7 cellular contexts compared by ENCODE assay signal in the genomic region with DNA sequence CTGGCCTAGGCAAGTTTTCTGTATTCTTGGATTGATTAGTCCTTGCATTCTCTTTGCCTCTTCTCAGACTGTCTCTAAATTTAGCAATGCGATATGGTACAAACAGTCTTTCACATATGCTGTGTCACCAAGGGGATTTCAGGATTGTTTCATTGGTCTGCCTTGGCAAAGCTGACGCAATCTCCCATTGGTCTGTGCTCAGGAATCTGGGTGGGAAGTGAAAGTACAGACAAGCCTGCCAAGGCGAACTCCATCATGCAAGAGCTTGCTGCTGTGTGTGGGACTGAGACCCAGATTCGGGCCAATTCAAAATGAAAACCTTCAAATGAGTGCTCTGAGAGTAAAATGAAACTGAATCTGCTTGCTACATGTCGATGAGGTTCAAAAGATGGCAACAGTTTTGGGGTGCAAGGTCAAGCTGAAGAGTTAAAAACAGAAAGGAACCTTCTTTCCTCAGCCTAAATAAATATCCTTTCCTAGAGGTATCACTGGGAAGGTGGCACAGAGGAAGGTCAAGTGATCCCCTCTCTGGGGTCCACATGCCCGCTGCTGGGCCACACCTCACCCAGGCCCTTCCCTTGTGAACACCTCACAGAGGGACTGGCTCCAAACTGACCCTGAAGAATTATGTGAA.
DNase-seq lines count a peak whose midpoint lies in the region; ATAC-seq and TF ChIP-seq lines count a peak whose summit lies in the region.

No MANE protein-coding gene starts in this region.

- no TSS peak for BruUV-seq in mammary epithelial cell (replicated peaks; lab: Mats Ljungman, UMichigan)

- H3K9me3 ChIP-seq in OCI-LY1 (ENCODE audit: low read length) (no peaks in the 10 kb centered on the region), mammary epithelial cell (replicated peaks; ENCODE audit: insufficient read depth, low read length) (no peaks in the 10 kb centered on the region), mesenchymal stem cell (ENCODE audit: control insufficient read depth, low read length) (no peaks in the 10 kb centered on the region)

- H3K79me2 ChIP-seq in OCI-LY1 (ENCODE audit: insufficient read depth, low read length): no peaks in the 10 kb centered on the region
- no peaks in the 10 kb centered on the region for H3K79me2 ChIP-seq in mammary epithelial cell (ENCODE audit: insufficient read depth, low read length)

- peak overlapping the region; percentile 92 for H4K91ac ChIP-seq in mesenchymal stem cell (ENCODE audit: low read length)

- H3K9ac ChIP-seq in OCI-LY1 (ENCODE audit: low read length): no peak overlapping the region
- H3K9ac ChIP-seq in mammary epithelial cell (ENCODE audit: insufficient read depth, low read length): peak overlapping the region; percentile 94
- H3K9ac ChIP-seq in mesenchymal stem cell (ENCODE audit: low read length): peak overlapping the region; percentile 80

- H3K18ac ChIP-seq in mesenchymal stem cell (ENCODE audit: low read depth in 1 of 2, low read length in 2 of 2): peak overlapping the region; percentile 26 to 87

- H2AFZ ChIP-seq in OCI-LY1 (ENCODE audit: low read length): no peak overlapping the region
- peak overlapping the region; percentile 58 for H2AFZ ChIP-seq in mammary epithelial cell (ENCODE audit: low read depth, low read length)
- no peak overlapping the region for H2AFZ ChIP-seq in mesenchymal stem cell (ENCODE audit: low read depth, low read length)

- H3F3A ChIP-seq in OCI-LY1 (ENCODE audit: insufficient read depth, low read length): no peaks in the 10 kb centered on the region

- H2BK15ac ChIP-seq in mesenchymal stem cell (ENCODE audit: low read depth, poor library complexity, severe bottlenecking): peak overlapping the region; percentile 94

- H2BK5ac ChIP-seq in mesenchymal stem cell (ENCODE audit: low read depth, low read length, poor library complexity, severe bottlenecking): no peak overlapping the region

- no peaks in the 10 kb centered on the region for H3K79me1 ChIP-seq in mesenchymal stem cell (replicated peaks; ENCODE audit: low read length, poor library complexity, severe bottlenecking)

- 6% methylated on average over 5 of the region's 6 CpGs for WGBS in mammary epithelial cell (ENCODE audit: low coverage, missing lambda C conversion rate)
- WGBS in mesenchymal stem cell: 85% methylated on average over 5 of the region's 6 CpGs

- H3K4ac ChIP-seq in mesenchymal stem cell (ENCODE audit: low read depth in 1 of 2, low read length in 2 of 2): peak overlapping the region; percentile 64 to 71

- ATAC-seq in GM18867 (IDR thresholded peaks at IDR 0.05; ENCODE audit: unreplicated experiment) (peak; percentile 79), HG02759 (IDR thresholded peaks at IDR 0.05; ENCODE audit: unreplicated experiment) (peak; percentile 93)

- TF ChIP-seq CTCF in OCI-LY1 (IDR thresholded peaks at IDR 0.05; ENCODE audit: low read length) (no peak), mammary epithelial cell (conservative IDR thresholded peaks at IDR 0.05 in 1 of 2, IDR thresholded peaks at IDR 0.05 in 1 of 2; ENCODE audit: extremely low read depth in 1 of 2, insufficient read depth in 1 of 2, low read depth in 1 of 2, low read length in 2 of 2) (no peak)

- no peaks in the 10 kb centered on the region for H3K27me3 ChIP-seq in OCI-LY1 (ENCODE audit: insufficient read depth, low read length)
- H3K27me3 ChIP-seq in mammary epithelial cell (ENCODE audit: insufficient read depth, low read length): no peaks in the 10 kb centered on the region
- H3K27me3 ChIP-seq in mesenchymal stem cell (ENCODE audit: control insufficient read depth in 1 of 2, insufficient read depth in 1 of 2, low read length in 2 of 2): no peaks in the 10 kb centered on the region

- H3K4me2 ChIP-seq in OCI-LY1 (ENCODE audit: low read length) (peak overlapping the region; percentile 43), mammary epithelial cell (ENCODE audit: insufficient read depth, low read depth, low read length) (peak overlapping the region; percentile 75), mesenchymal stem cell (ENCODE audit: low read length, poor library complexity, severe bottlenecking) (no peak overlapping the region)

- H3K36me3 ChIP-seq in OCI-LY1 (ENCODE audit: insufficient read depth, low read length) (no peaks in the 10 kb centered on the region), mammary epithelial cell (ENCODE audit: insufficient read depth, low read length) (no peaks in the 10 kb centered on the region), mesenchymal stem cell (ENCODE audit: control insufficient read depth in 1 of 2, insufficient read depth in 2 of 2, low read depth in 1 of 2, low read length in 2 of 2) (no peaks in the 10 kb centered on the region)

- H3K9me2 ChIP-seq in OCI-LY1 (ENCODE audit: low read depth, low read length): no peaks in the 10 kb centered on the region

- no peak overlapping the region for H3K14ac ChIP-seq in mesenchymal stem cell (ENCODE audit: low read length in 2 of 2)

- CTCF ChIA-PET in mammary epithelial cell (lab: Charles Lee; ENCODE audit: low non-redundant PET): interaction anchor here (0.7 kb wide), 1 partner anchor 52 kb away, joined by 3 read pairs; no protein-coding TSS in a partner anchor

- H3K27ac ChIP-seq in OCI-LY1 (ENCODE audit: low read depth, low read length, poor library complexity, severe bottlenecking) (peak overlapping the region; percentile 16), mammary epithelial cell (ENCODE audit: insufficient read depth, low read depth, low read length) (peak overlapping the region; percentile 100), mesenchymal stem cell (ENCODE audit: low read length, poor library complexity, severe bottlenecking) (no peak overlapping the region), substantia nigra (ENCODE audit: low read depth, low read length, poor library complexity, severe bottlenecking) (peak overlapping the region; percentile 17)

- H2BK12ac ChIP-seq in mesenchymal stem cell (ENCODE audit: low read length in 2 of 2): peak overlapping the region; percentile 77 to 97

- no peak overlapping the region for H3K23ac ChIP-seq in mesenchymal stem cell (ENCODE audit: low read length in 2 of 2)

- dilution Hi-C loops in mammary epithelial cell (cut with HindIII; ENCODE audit: low sequenced_read_pairs): loop anchor here (5.0 kb wide), 1 partner anchor 166 kb away; no protein-coding TSS in a partner anchor

- intact Hi-C loops in mammary epithelial cell (cut with micrococcal nuclease): loop anchor here (1.0 to 10.0 kb wide), 5 partner anchors 65 to 485 kb away; partner anchors contain the start of gene PRDM1

- in situ Hi-C loops in mammary epithelial cell (cut with MboI; ENCODE audit: low sequenced_read_pairs in 2 of 2): no loop called here

- peak overlapping the region; percentile 83 for H4K8ac ChIP-seq in mesenchymal stem cell (ENCODE audit: low read length)

- peaks cover 22% of the 10 kb centered on the region for H3K4me1 ChIP-seq in OCI-LY1 (ENCODE audit: insufficient read depth, low read length, severe bottlenecking)
- H3K4me1 ChIP-seq in mammary epithelial cell (ENCODE audit: insufficient read depth, low read length): peaks cover 39% of the 10 kb centered on the region
- peaks cover 2% of the 10 kb centered on the region for H3K4me1 ChIP-seq in mesenchymal stem cell (ENCODE audit: control insufficient read depth, insufficient read depth, low read depth, low read length)

- no peak overlapping the region for H2BK120ac ChIP-seq in mesenchymal stem cell (ENCODE audit: low read depth, low read length)

- H2AK5ac ChIP-seq in mesenchymal stem cell (ENCODE audit: low read length, severe bottlenecking): peak overlapping the region; percentile 63

- H3K4me3 ChIP-seq in OCI-LY1 (ENCODE audit: low read depth, low read length, poor library complexity, severe bottlenecking): no peak overlapping the region
- H3K4me3 ChIP-seq in mammary epithelial cell (replicated peaks in 1 of 3; ENCODE audit: insufficient read depth in 1 of 3, low read depth in 2 of 3, low read length in 3 of 3): no peak overlapping the region
- peak overlapping the region in 1 of 2 experiments; percentile 61 for H3K4me3 ChIP-seq in mesenchymal stem cell (ENCODE audit: insufficient read depth in 1 of 2, low read depth in 1 of 2, low read length in 2 of 2)

- no peaks in the 10 kb centered on the region for H4K20me1 ChIP-seq in OCI-LY1 (ENCODE audit: insufficient read depth, low read length)
- H4K20me1 ChIP-seq in mammary epithelial cell (ENCODE audit: insufficient read depth, low read length): no peaks in the 10 kb centered on the region

- DNase-seq in mammary epithelial cell (peak; percentile 100), mesenchymal stem cell (peak; percentile 98), substantia nigra (lab: John Stamatoyannopoulos, UW) (peak in 35 of 49 donors; percentile 3 to 70 (median 28)), HuH-7.5 (ENCODE audit: low spot score) (no peak)
